Comparison of ENCODE assay signal across 8 cellular contexts in the genomic region with DNA sequence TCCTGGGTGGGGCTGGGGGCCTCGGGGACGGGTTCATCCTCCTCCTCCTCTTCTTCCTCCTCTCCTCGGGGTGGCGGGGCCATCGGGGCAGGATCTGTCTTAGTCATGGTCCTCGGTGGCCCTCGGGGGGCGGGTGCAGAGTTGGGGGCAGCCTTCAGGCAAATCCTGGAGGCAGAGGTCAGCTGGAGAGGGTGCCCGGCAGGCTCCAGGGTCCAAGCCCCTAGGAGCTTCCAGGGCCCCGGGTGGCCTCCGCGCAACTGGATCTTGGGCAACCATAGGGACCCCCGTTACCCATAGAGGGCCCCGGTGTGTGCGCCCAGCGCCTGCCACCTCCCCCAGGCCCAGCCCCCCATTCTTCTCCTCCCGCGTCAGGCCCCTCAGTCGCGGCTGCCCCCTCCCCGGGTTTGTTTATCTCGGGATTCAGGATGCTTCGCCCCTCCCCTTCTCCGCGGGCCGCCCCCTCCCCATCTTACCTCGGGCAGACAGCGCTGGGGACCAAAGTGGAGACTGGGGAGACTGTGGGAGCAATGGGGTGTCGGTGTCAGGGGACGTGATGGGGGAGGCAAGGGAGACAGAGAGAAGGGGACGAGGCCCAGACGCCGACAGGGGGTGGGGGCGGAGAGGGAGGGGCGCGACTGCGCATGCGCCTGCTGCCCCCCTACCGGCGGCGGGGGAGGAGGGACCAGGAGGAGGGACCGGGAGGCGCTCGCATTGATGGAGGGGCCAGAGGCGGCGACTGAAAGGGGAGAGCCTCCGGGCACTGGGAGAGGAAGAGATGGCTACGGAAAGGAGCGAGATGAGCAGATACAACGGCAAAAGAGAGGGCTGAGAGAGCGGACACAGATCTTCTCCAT. TPM values are rescaled to one million over a fixed set of nuclear protein-coding genes. Genes with fewer than 3 reads are reported as not detected.
A peak's percentile ranks its signal among the peaks of the same experiment; 100 is the strongest.
DNase-seq lines count a peak whose midpoint lies in the region; ATAC-seq and TF ChIP-seq lines count a peak whose summit lies in the region.

A gene with protein sequence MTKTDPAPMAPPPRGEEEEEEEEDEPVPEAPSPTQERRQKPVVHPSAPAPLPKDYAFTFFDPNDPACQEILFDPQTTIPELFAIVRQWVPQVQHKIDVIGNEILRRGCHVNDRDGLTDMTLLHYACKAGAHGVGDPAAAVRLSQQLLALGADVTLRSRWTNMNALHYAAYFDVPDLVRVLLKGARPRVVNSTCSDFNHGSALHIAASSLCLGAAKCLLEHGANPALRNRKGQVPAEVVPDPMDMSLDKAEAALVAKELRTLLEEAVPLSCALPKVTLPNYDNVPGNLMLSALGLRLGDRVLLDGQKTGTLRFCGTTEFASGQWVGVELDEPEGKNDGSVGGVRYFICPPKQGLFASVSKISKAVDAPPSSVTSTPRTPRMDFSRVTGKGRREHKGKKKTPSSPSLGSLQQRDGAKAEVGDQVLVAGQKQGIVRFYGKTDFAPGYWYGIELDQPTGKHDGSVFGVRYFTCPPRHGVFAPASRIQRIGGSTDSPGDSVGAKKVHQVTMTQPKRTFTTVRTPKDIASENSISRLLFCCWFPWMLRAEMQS (minus strand): TSS at position 623 of the 854 bp plus-strand sequence. CDS start 516 bp downstream, at position 107.

- H3K36me3 Mint-ChIP-seq in activated naive CD8-positive, alpha-beta T cell treated with anti-CD3 and anti-CD28 coated beads, Interleukin-2, amount 10 ng/mL, durations not matched to agents 7 days and 5 days = peaks cover 17% of the 10 kb centered on the region

- no peaks in the 10 kb centered on the region for H3K27me3 Mint-ChIP-seq in activated naive CD8-positive, alpha-beta T cell treated with anti-CD3 and anti-CD28 coated beads, Interleukin-2, amount 10 ng/mL, durations not matched to agents 7 days and 5 days

- peak within 1 kb of the TSS; percentile 22 for H3K27ac Mint-ChIP-seq in activated naive CD8-positive, alpha-beta T cell treated with anti-CD3 and anti-CD28 coated beads, Interleukin-2, amount 10 ng/mL, durations not matched to agents 7 days and 5 days

- peak within 1 kb of the TSS; percentile 63 for H3K4me3 ChIP-seq in cardiac muscle cell
- peak within 1 kb of the TSS; percentile 48 for H3K4me3 ChIP-seq in upper lobe of right lung

- peak within 1 kb of the TSS; percentile 35 for H3K4me3 Mint-ChIP-seq in activated naive CD8-positive, alpha-beta T cell treated with anti-CD3 and anti-CD28 coated beads, Interleukin-2, amount 10 ng/mL, durations not matched to agents 7 days and 5 days

- H3K4me1 Mint-ChIP-seq in activated naive CD8-positive, alpha-beta T cell treated with anti-CD3 and anti-CD28 coated beads, Interleukin-2, amount 10 ng/mL, durations not matched to agents 7 days and 5 days = peaks cover 21% of the 10 kb centered on the region

- peak; percentile 26 for ATAC-seq in activated naive CD8-positive, alpha-beta T cell treated with anti-CD3 and anti-CD28 coated beads, Interleukin-2, amount 10 ng/mL, durations not matched to agents 7 days and 5 days (ENCODE audit: low read depth)
- peak; percentile 45 for ATAC-seq in omental fat pad (ENCODE audit: low FRiP score)
- ATAC-seq in upper lobe of right lung = peak; percentile 33
- ATAC-seq in GM18511 (IDR thresholded peaks at IDR 0.05; ENCODE audit: unreplicated experiment) = no peak

- H3K27ac ChIP-seq in cardiac muscle cell (no peak within 1 kb of the TSS), upper lobe of right lung (peak within 1 kb of the TSS; percentile 30)

- H3K27me3 ChIP-seq in cardiac muscle cell = no peaks in the 10 kb centered on the region
- no peaks in the 10 kb centered on the region for H3K27me3 ChIP-seq in upper lobe of right lung

- H3K4me1 ChIP-seq in ES-I3 (ENCODE audit: insufficient read depth, low read length) (no peaks in the 10 kb centered on the region), cardiac muscle cell (ENCODE audit: low read depth) (no peaks in the 10 kb centered on the region), upper lobe of right lung (no peaks in the 10 kb centered on the region)

- intact Hi-C loops in upper lobe of right lung (cut with DNase I) = no loop called here

- H3K36me3 ChIP-seq in ES-I3 (ENCODE audit: insufficient read depth, low read length) = no peaks in the 10 kb centered on the region
- no peaks in the 10 kb centered on the region for H3K36me3 ChIP-seq in cardiac muscle cell
- peaks cover 9% of the 10 kb centered on the region for H3K36me3 ChIP-seq in upper lobe of right lung

- H3K9me3 ChIP-seq in ES-I3 (ENCODE audit: control insufficient read depth, insufficient read depth, low read length) (no peaks in the 10 kb centered on the region), cardiac muscle cell (ENCODE audit: low read depth) (no peaks in the 10 kb centered on the region), upper lobe of right lung (no peaks in the 10 kb centered on the region)

- POLR2A ChIA-PET in activated naive CD8-positive, alpha-beta T cell treated with anti-CD3 and anti-CD28 coated beads, Interleukin-2, amount 10 ng/mL, durations not matched to agents 7 days and 5 days (lab: Charles Lee) = no interaction called here

- DNase-seq in NCI-H345 (lab: John Stamatoyannopoulos, UW) (peak; percentile 94), cardiac muscle cell (ENCODE audit: low read depth in 1 of 2, low spot score in 1 of 2) (peak; percentile 78 to 84), omental fat pad (ENCODE audit: low spot score) (no peak), upper lobe of right lung (no peak), CD1c-positive myeloid dendritic cell (ENCODE audit: extremely low spot score) (no peak)
- no peak for DNase-seq in activated naive CD8-positive, alpha-beta T cell treated with anti-CD3 and anti-CD28 coated beads, Interleukin-2, amount 10 ng/mL, durations not matched to agents 7 days and 5 days

- H3K9me3 Mint-ChIP-seq in activated naive CD8-positive, alpha-beta T cell treated with anti-CD3 and anti-CD28 coated beads, Interleukin-2, amount 10 ng/mL, durations not matched to agents 7 days and 5 days = no peaks in the 10 kb centered on the region

- H3K9ac ChIP-seq in ES-I3 (ENCODE audit: low read depth, low read length) = peak within 1 kb of the TSS; percentile 55; the same call in 1 of the 2 replicates

- peak; percentile 2 for TF ChIP-seq CTCF in cardiac muscle cell (IDR thresholded peaks at IDR 0.05; ENCODE audit: low read depth, low read length)
- no peak for TF ChIP-seq CTCF in omental fat pad (IDR thresholded peaks at IDR 0.05)
- TF ChIP-seq CTCF in upper lobe of right lung (IDR thresholded peaks at IDR 0.05) = no peak

RNA-seq across cellular contexts. Expression of the gene that starts here (rescaled TPM):
- total RNA-seq in activated naive CD8-positive, alpha-beta T cell treated with anti-CD3 and anti-CD28 coated beads, Interleukin-2, amount 10 ng/mL, durations not matched to agents 7 days and 5 days = 1 to 10 TPM; 1.4 to 2.2 TPM
- 7.1 and 10.9 TPM in 2 replicates for total RNA-seq in cardiac muscle cell
- 18.9 and 26.4 TPM in 2 replicates for polyA plus RNA-seq in cardiac muscle cell
- total RNA-seq in omental fat pad = 10 to 100 TPM in 1 of 4 donors, 1 to 10 TPM in 3; 3.3 to 11.9 (median 8.1) TPM
- total RNA-seq in upper lobe of right lung = 10.5 TPM

Comparison
In these comparisons a context has a peak if more than half of its experiments do, and no peak if none do; other contexts are left out.
1. DNase-seq: peak in NCI-H345 (single experiment) and cardiac muscle cell (2 of 2); none in activated naive CD8-positive, alpha-beta T cell treated with anti-CD3 and anti-CD28 coated beads, Interleukin-2, amount 10 ng/mL, durations not matched to agents 7 days and 5 days (single experiment), omental fat pad (single experiment), upper lobe of right lung (single experiment) and CD1c-positive myeloid dendritic cell (single experiment).